ENCODE assay signal across 27 cellular contexts in the genomic region with DNA sequence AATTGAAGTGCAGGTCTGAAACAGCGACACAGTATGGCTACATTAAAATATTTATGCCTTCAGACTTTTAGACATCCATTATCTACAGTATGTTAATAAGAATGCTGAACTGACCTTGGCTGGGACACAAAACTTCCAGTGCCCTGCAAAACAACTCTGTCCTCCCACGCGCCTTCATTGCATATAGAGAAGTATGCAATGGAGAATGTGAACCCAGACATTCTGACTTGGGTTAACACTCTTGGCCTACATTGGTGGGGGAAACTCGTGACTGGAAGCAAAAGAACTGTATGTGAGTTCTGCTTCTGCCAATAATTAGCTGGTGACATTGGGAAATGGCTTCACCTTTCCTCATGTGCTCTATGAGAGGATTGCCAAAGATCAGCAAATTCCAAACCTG.
"Had no signal": no experiment of that assay in that cellular context is flagged by ENCODE, and none has a peak within 500 bp of the region (broad histone marks: within the 10 kb centered on the region; RNA-seq: fewer than 3 reads in every experiment).

No MANE protein-coding gene starts in this region.

- H3K4me3 Mint-ChIP-seq: naive thymus-derived CD8-positive, alpha-beta T cell; natural killer cell treated with Interleukin-12 subunit alpha and Interleukin-12 subunit beta and Interleukin-15 and Interleukin-18, amount 100 ng/mL, for 72 hours; nephron progenitor cell; neural crest cell; stimulated activated effector memory CD8-positive, alpha-beta T cell treated with anti-CD3 and anti-CD28 coated beads, Interleukin-12 subunit alpha, Interleukin-12 subunit beta, amount 100 ng/mL, for 72 hours; stimulated activated naive B cell treated with anti-CD40 and anti-IgM and Interleukin-4, amounts not matched to agents 10 μg/mL and 1 μg/mL and 100 μg/mL, for 72 hours; stimulated activated naive CD8-positive, alpha-beta T cell treated with anti-CD3 and anti-CD28 coated beads, Interleukin-15, Interleukin-2, amounts not matched to agents 100 ng/mL and 50 ng/mL, for 24 hours had no signal

- H3K4me1 Mint-ChIP-seq: naive thymus-derived CD8-positive, alpha-beta T cell; stimulated activated effector memory CD8-positive, alpha-beta T cell treated with anti-CD3 and anti-CD28 coated beads, Interleukin-12 subunit alpha, Interleukin-12 subunit beta, amount 100 ng/mL, for 72 hours; stimulated activated naive B cell treated with anti-CD40 and anti-IgM and Interleukin-4, amounts not matched to agents 10 μg/mL and 1 μg/mL and 100 μg/mL, for 72 hours had no signal

- H3K27me3 Mint-ChIP-seq: stimulated activated naive CD8-positive, alpha-beta T cell treated with anti-CD3 and anti-CD28 coated beads, Interleukin-15, Interleukin-2, amounts not matched to agents 100 ng/mL and 50 ng/mL, for 24 hours had no signal

- H3K4me1 ChIP-seq: pancreas, prostate gland, right lobe of liver, stomach, upper lobe of left lung, uterus had no signal

- H3K36me3 Mint-ChIP-seq: naive thymus-derived CD8-positive, alpha-beta T cell; natural killer cell treated with Interleukin-12 subunit alpha and Interleukin-12 subunit beta and Interleukin-15 and Interleukin-18, amount 100 ng/mL, for 72 hours; stimulated activated effector memory CD8-positive, alpha-beta T cell treated with anti-CD3 and anti-CD28 coated beads, Interleukin-12 subunit alpha, Interleukin-12 subunit beta, amount 100 ng/mL, for 72 hours; stimulated activated naive B cell treated with anti-CD40 and anti-IgM and Interleukin-4, amounts not matched to agents 10 μg/mL and 1 μg/mL and 100 μg/mL, for 72 hours had no signal

- DNase-seq: naive thymus-derived CD8-positive, alpha-beta T cell; nephron progenitor cell; nucleus accumbens; pancreas; right cardiac atrium; right lobe of liver; sigmoid colon; small intestine; stimulated activated CD4-positive, alpha-beta T cell treated with anti-CD3 and anti-CD28 coated beads, Interleukin-15, amount 100 ng/mL, for 24 hours; stimulated activated CD4-positive, alpha-beta T cell treated with anti-CD3 and anti-CD28 coated beads, Interleukin-2, amount 100 ng/mL, for 24 hours; stimulated activated CD4-positive, alpha-beta T cell treated with anti-CD3 and anti-CD28 coated beads, Interleukin-2, amount 100 ng/mL, for 48 hours; stimulated activated CD4-positive, alpha-beta T cell treated with anti-CD3 and anti-CD28 coated beads, Interleukin-4, amount 100 ng/mL, for 24 hours; stimulated activated naive B cell treated with anti-CD40 and anti-IgM and Interleukin-4, amounts not matched to agents 10 μg/mL and 1 μg/mL and 100 μg/mL, for 72 hours; stimulated activated naive CD4-positive, alpha-beta T cell treated with Interleukin-2 at 50 U/mL for 16 hours; stomach; thyroid gland; trophoblast cell; upper lobe of left lung; uterus had no signal

- H3K4me3 ChIP-seq: pancreas, prostate gland, right lobe of liver, sigmoid colon, stomach, thoracic aorta, thyroid gland, tibial nerve, upper lobe of left lung, uterus had no signal

- H3K27ac ChIP-seq: neutrophil, pancreas, prostate gland, right lobe of liver, sigmoid colon, stomach, thoracic aorta, thyroid gland, tibial nerve, upper lobe of left lung, uterus had no signal

- H3K36me3 ChIP-seq: neutrophil, pancreas, prostate gland, right lobe of liver, sigmoid colon, stomach, thoracic aorta, thyroid gland, tibial nerve, upper lobe of left lung, uterus had no signal

- H3K27me3 ChIP-seq: neutrophil, pancreas, right lobe of liver, sigmoid colon, stomach, thyroid gland, tibial nerve, upper lobe of left lung, uterus had no signal

- H3K27ac Mint-ChIP-seq: naive thymus-derived CD8-positive, alpha-beta T cell; natural killer cell treated with Interleukin-12 subunit alpha and Interleukin-12 subunit beta and Interleukin-15 and Interleukin-18, amount 100 ng/mL, for 72 hours; nephron progenitor cell; stimulated activated effector memory CD8-positive, alpha-beta T cell treated with anti-CD3 and anti-CD28 coated beads, Interleukin-12 subunit alpha, Interleukin-12 subunit beta, amount 100 ng/mL, for 72 hours; stimulated activated naive B cell treated with anti-CD40 and anti-IgM and Interleukin-4, amounts not matched to agents 10 μg/mL and 1 μg/mL and 100 μg/mL, for 72 hours; stimulated activated naive CD8-positive, alpha-beta T cell treated with anti-CD3 and anti-CD28 coated beads, Interleukin-15, Interleukin-2, amounts not matched to agents 100 ng/mL and 50 ng/mL, for 24 hours had no signal

- H3K9me3 ChIP-seq: neutrophil, pancreas, prostate gland, right lobe of liver, sigmoid colon, stomach, thoracic aorta, thyroid gland, tibial nerve, upper lobe of left lung, uterus had no signal

- ATAC-seq: naive thymus-derived CD8-positive, alpha-beta T cell; natural killer cell treated with Interleukin-12 subunit alpha and Interleukin-12 subunit beta and Interleukin-15 and Interleukin-18, amount 100 ng/mL, for 72 hours; pancreas; right cardiac atrium; right lobe of liver; stimulated activated effector memory CD8-positive, alpha-beta T cell treated with anti-CD3 and anti-CD28 coated beads, Interleukin-12 subunit alpha, Interleukin-12 subunit beta, amount 100 ng/mL, for 72 hours; stimulated activated naive B cell treated with anti-CD40 and anti-IgM and Interleukin-4, amounts not matched to agents 10 μg/mL and 1 μg/mL and 100 μg/mL, for 72 hours had no signal

- H3K9me3 Mint-ChIP-seq: nephron progenitor cell; neural crest cell; stimulated activated effector memory CD8-positive, alpha-beta T cell treated with anti-CD3 and anti-CD28 coated beads, Interleukin-12 subunit alpha, Interleukin-12 subunit beta, amount 100 ng/mL, for 72 hours; stimulated activated naive B cell treated with anti-CD40 and anti-IgM and Interleukin-4, amounts not matched to agents 10 μg/mL and 1 μg/mL and 100 μg/mL, for 72 hours; stimulated activated naive CD8-positive, alpha-beta T cell treated with anti-CD3 and anti-CD28 coated beads, Interleukin-15, Interleukin-2, amounts not matched to agents 100 ng/mL and 50 ng/mL, for 24 hours had no signal
